ENCODE assay signal across 10 cellular contexts in genomic region chr16:51538707-51539604, GRCh38.
DNase-seq lines count a peak whose midpoint lies in the region; ATAC-seq and TF ChIP-seq lines count a peak whose summit lies in the region.
"Had no signal": no experiment of that assay in that cellular context is flagged by ENCODE, and none has a peak within 500 bp of the region (broad histone marks: within the 10 kb centered on the region; RNA-seq: fewer than 3 reads in every experiment).

No MANE protein-coding gene starts in this region.

- H3K4me2 ChIP-seq in GM23248 (ENCODE audit: unreplicated experiment): peak overlapping the region; percentile 74

- H3K4me1 ChIP-seq in GM23248 (ENCODE audit: insufficient read depth) (peaks cover 29% of the 10 kb centered on the region), endodermal cell (ENCODE audit: control insufficient read depth, insufficient read depth, low read length) (peaks cover 26% of the 10 kb centered on the region)

- no peaks in the 10 kb centered on the region for H3K36me3 Mint-ChIP-seq in endodermal cell (ENCODE audit: low read depth)
- H3K36me3 Mint-ChIP-seq in activated T-cell treated with anti-CD3 and anti-CD28 coated beads, Interleukin-2, amount 50 U/mL, for 24 hours (ENCODE audit: low read depth): no peaks in the 10 kb centered on the region

- in situ Hi-C loops in GM23248 (cut with MboI): no loop called here

- 0 to 2% methylated on average over 7 of the region's 7 CpGs for WGBS in GM23248 (ENCODE audit: low coverage in 1 of 2, low lambda C conversion rate in 2 of 2, missing lambda C conversion rate in 2 of 2), 2 experiments
- WGBS in endodermal cell (ENCODE audit: insufficient coverage in 1 of 2, insufficient read length in 1 of 2), 2 experiments: 33 to 44% methylated on average over 3 to 6 of the region's 7 CpGs

- peak overlapping the region; percentile 12 for H3K27ac Mint-ChIP-seq in endodermal cell
- no peak overlapping the region for H3K27ac Mint-ChIP-seq in activated T-cell treated with anti-CD3 and anti-CD28 coated beads, Interleukin-2, amount 50 U/mL, for 24 hours
- H3K27ac Mint-ChIP-seq: progenitor cell of endocrine pancreas had no signal

- ATAC-seq in HG02798 (IDR thresholded peaks at IDR 0.05; ENCODE audit: poor library complexity, unreplicated experiment): no peak

- DNase-seq in GM23248 (peak; percentile 96), NCI-H748 treated with DMSO at 0.1 percent for 48 hours (lab: John Stamatoyannopoulos, UW) (peak; percentile 34), endodermal cell (peak; percentile 65), pons (ENCODE audit: low spot score) (peak; percentile 32), NCI-H1436 treated with DMSO at 0.1 percent for 48 hours (lab: John Stamatoyannopoulos, UW) (no peak)
- DNase-seq in activated T-cell treated with anti-CD3 and anti-CD28 coated beads, Interleukin-2, amount 50 U/mL, for 24 hours: no peak
- no peak for DNase-seq in stimulated activated CD4-positive, alpha-beta T cell treated with anti-CD3 and anti-CD28 coated beads, Interleukin-1b, Interleukin-23, amount 100 ng/mL, for 48 hours

- H3K9me2 ChIP-seq in GM23248 (ENCODE audit: insufficient read depth): no peaks in the 10 kb centered on the region

- no peaks in the 10 kb centered on the region for H3K9me3 Mint-ChIP-seq in endodermal cell
- peaks cover 10% of the 10 kb centered on the region for H3K9me3 Mint-ChIP-seq in activated T-cell treated with anti-CD3 and anti-CD28 coated beads, Interleukin-2, amount 50 U/mL, for 24 hours

- peaks cover 26% of the 10 kb centered on the region for H3F3A ChIP-seq in GM23248 (ENCODE audit: insufficient read depth)

- H3K27me3 Mint-ChIP-seq in endodermal cell (ENCODE audit: insufficient read depth): no peaks in the 10 kb centered on the region
- no peaks in the 10 kb centered on the region for H3K27me3 Mint-ChIP-seq in activated T-cell treated with anti-CD3 and anti-CD28 coated beads, Interleukin-2, amount 50 U/mL, for 24 hours

- H3K9ac ChIP-seq in GM23248 (peak overlapping the region; percentile 24; the same call in 1 of the 2 replicates), endodermal cell (ENCODE audit: extremely low read depth, low read length, poor library complexity, severe bottlenecking) (no peak overlapping the region)

- H3K27ac ChIP-seq in GM23248 (peak overlapping the region; percentile 62), endodermal cell (ENCODE audit: low read depth, low read length) (no peak overlapping the region)
- H3K27ac ChIP-seq: VCaP had no signal

- H3K36me3 ChIP-seq in GM23248 (ENCODE audit: low read depth) (no peaks in the 10 kb centered on the region), endodermal cell (ENCODE audit: control insufficient read depth, insufficient read depth, low read length) (no peaks in the 10 kb centered on the region)

- H2AFZ ChIP-seq in GM23248: peak overlapping the region; percentile 58

- peaks cover 57% of the 10 kb centered on the region for H3K4me1 Mint-ChIP-seq in endodermal cell
- no peaks in the 10 kb centered on the region for H3K4me1 Mint-ChIP-seq in activated T-cell treated with anti-CD3 and anti-CD28 coated beads, Interleukin-2, amount 50 U/mL, for 24 hours (ENCODE audit: low read depth)

- H3K27me3 ChIP-seq in GM23248 (replicated peaks; ENCODE audit: insufficient read depth) (no peaks in the 10 kb centered on the region), endodermal cell (ENCODE audit: control insufficient read depth, insufficient read depth, low read length, poor library complexity, severe bottlenecking) (no peaks in the 10 kb centered on the region)

- H3K9me3 ChIP-seq in GM23248 (ENCODE audit: low read depth) (no peaks in the 10 kb centered on the region), endodermal cell (ENCODE audit: control insufficient read depth, low read length) (no peaks in the 10 kb centered on the region)

- no peak for TF ChIP-seq CTCF in endodermal cell (conservative IDR thresholded peaks at IDR 0.05)

- H3K4me3 Mint-ChIP-seq in endodermal cell: no peak overlapping the region
- no peak overlapping the region for H3K4me3 Mint-ChIP-seq in activated T-cell treated with anti-CD3 and anti-CD28 coated beads, Interleukin-2, amount 50 U/mL, for 24 hours

- H3K79me2 ChIP-seq in GM23248 (ENCODE audit: insufficient read depth): no peaks in the 10 kb centered on the region

- H3K4me3 ChIP-seq in GM23248 (peak overlapping the region; percentile 47), endodermal cell (ENCODE audit: low read length) (no peak overlapping the region)

- H4K20me1 ChIP-seq in GM23248 (ENCODE audit: insufficient read depth): no peaks in the 10 kb centered on the region

Comparison
In these comparisons a context has a peak if more than half of its experiments do, and no peak if none do; other contexts are left out.
1. DNase-seq: peak in GM23248 (single experiment), NCI-H748 treated with DMSO at 0.1 percent for 48 hours (single experiment), endodermal cell (single experiment) and pons (single experiment); none in NCI-H1436 treated with DMSO at 0.1 percent for 48 hours (single experiment), activated T-cell treated with anti-CD3 and anti-CD28 coated beads, Interleukin-2, amount 50 U/mL, for 24 hours (single experiment) and stimulated activated CD4-positive, alpha-beta T cell treated with anti-CD3 and anti-CD28 coated beads, Interleukin-1b, Interleukin-23, amount 100 ng/mL, for 48 hours (single experiment).